In the genomic region with DNA sequence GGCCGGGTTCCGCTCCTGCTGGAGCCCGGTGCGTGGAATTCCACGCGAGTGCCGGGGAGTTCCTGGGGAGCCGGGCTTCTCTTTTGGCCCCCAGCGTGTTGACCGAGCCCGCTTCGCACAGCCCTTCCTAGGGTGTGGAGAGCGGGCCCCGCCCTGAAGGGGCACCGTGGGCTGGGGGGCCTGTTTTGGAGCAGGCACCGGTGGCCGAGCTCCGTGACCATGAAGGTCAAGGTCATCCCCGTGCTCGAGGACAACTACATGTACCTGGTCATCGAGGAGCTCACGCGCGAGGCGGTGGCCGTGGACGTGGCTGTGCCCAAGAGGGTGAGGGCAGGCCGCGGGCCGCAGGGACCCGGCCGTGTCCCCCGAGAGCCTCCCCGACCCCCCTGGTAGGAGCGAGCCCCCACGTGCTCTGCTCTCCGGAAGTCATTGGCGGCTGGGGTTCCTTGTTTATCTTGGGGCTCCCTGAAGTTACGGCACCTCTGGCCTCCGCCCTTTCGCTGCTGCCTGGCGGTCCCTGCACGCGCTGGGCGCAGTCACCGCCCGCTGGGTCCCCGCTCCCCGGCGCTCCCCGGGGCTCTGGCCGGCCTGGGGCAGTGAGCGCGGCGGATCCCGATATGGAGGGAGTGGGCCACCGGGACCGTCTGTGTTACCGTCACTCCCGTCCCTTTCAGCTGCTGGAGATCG, we compare ENCODE assay signal across 7 cellular contexts. TPM values are rescaled to one million over a fixed set of nuclear protein-coding genes. Genes with fewer than 3 reads are reported as not detected.
DNase-seq lines count a peak whose midpoint lies in the region; ATAC-seq, FAIRE-seq and TF ChIP-seq lines count a peak whose summit lies in the region.

No MANE protein-coding gene starts in this region.

- POLR2A ChIA-PET in K562 (lab: Yijun Ruan, JAX), result interaction anchor here (0.5 to 1.7 kb wide), 4 partner anchors 9 to 569 kb away, joined by 3 to 11 read pairs (median 3); a partner anchor contains a TSS

- H3K9ac ChIP-seq in Karpas-422 (ENCODE audit: low read length), result peak overlapping the region; percentile 94
- peak overlapping the region; percentile 90 to 100 for H3K9ac ChIP-seq in K562 (ENCODE audit: insufficient read depth in 1 of 2, low read depth in 2 of 2, low read length in 2 of 2)

- TF ChIP-seq EP300 in K562 (IDR thresholded peaks at IDR 0.05; ENCODE audit: low read length), result no peak

- ATAC-seq in K562, result peak; percentile 44
- no peak for ATAC-seq in lung (ENCODE audit: insufficient read depth, low FRiP score)

- FAIRE-seq in K562 (lab: Jason Lieb, UNC), result no peak

- no peaks in the 10 kb centered on the region for H3K9me3 ChIP-seq in Karpas-422 (ENCODE audit: low read length)
- no peaks in the 10 kb centered on the region for H3K9me3 ChIP-seq in K562 (replicated peaks; ENCODE audit: control insufficient read depth, insufficient read depth, low read depth, low read length)
- H3K9me3 ChIP-seq in lung (ENCODE audit: control insufficient read depth in 2 of 2, insufficient read depth in 1 of 2, low read length in 1 of 2), result no peaks in the 10 kb centered on the region

- H3K9me1 ChIP-seq in K562 (ENCODE audit: control insufficient read depth, insufficient read depth, low read length), result no peaks in the 10 kb centered on the region

- TF ChIP-seq POLR2A in K562 (conservative IDR thresholded peaks at IDR 0.05), result peak; percentile 80

- 0 out of 2 replicates have a peak, but pooled peaks cover 6% of the 10 kb centered on the region for H3K36me3 ChIP-seq in Karpas-422 (ENCODE audit: insufficient read depth, low read length)
- peaks cover 43% of the 10 kb centered on the region; the same call in 1 of the 3 replicates for H3K36me3 ChIP-seq in K562 (ENCODE audit: control insufficient read depth, insufficient read depth, low read length)
- peaks cover 0 to 13% of the 10 kb centered on the region in 2 donors for H3K36me3 ChIP-seq in lung (ENCODE audit: control insufficient read depth in 2 of 2, insufficient read depth in 2 of 2, low read length in 2 of 2)

- peaks cover 83% of the 10 kb centered on the region for H3K4me1 ChIP-seq in Karpas-422 (ENCODE audit: low read length)
- H3K4me1 ChIP-seq in K562 (replicated peaks in 1 of 2; ENCODE audit: control insufficient read depth in 2 of 2, insufficient read depth in 2 of 2, low read length in 2 of 2), result peaks cover 13 to 96% of the 10 kb centered on the region in 2 experiments
- peaks cover 0 to 8% of the 10 kb centered on the region in 2 donors for H3K4me1 ChIP-seq in lung (ENCODE audit: control insufficient read depth in 2 of 2, insufficient read depth in 2 of 2, low read length in 2 of 2)

- DNase-seq in GM13977 (ENCODE audit: low spot score) (peak; percentile 73), Karpas-422 (peak; percentile 91), K562 (ENCODE audit: extremely low read depth in 1 of 4, low spot score in 3 of 4) (peak; percentile 35 to 65 (median 44)), lung (ENCODE audit: low spot score) (no peak), NCI-H2196 treated with DMSO at 0.1 percent for 48 hours (lab: John Stamatoyannopoulos, UW; ENCODE audit: unreplicated experiment) (no peak), AG08395 (ENCODE audit: low spot score) (no peak)
- no peak for DNase-seq in NK-92 treated with Interleukin-12 subunit alpha and Interleukin-12 subunit beta, amount 100 ng/mL, for 24 hours (lab: John Stamatoyannopoulos, UW)

- H2AFZ ChIP-seq in Karpas-422 (ENCODE audit: low read length), result no peak overlapping the region
- H2AFZ ChIP-seq in K562 (ENCODE audit: low read depth, low read length), result peak overlapping the region; percentile 33; the same call in 1 of the 2 replicates

- no peaks in the 10 kb centered on the region for H3K9me2 ChIP-seq in Karpas-422 (replicated peaks; ENCODE audit: insufficient read depth, low read length)

- intact Hi-C loops in K562 (cut with micrococcal nuclease), result no loop called here

- BruUV-seq in K562 (replicated peaks; lab: Mats Ljungman, UMichigan), result TSS peak; percentile 62

- CTCF ChIA-PET in K562 (lab: Yijun Ruan, JAX; ENCODE audit: low intra/inter-chr PET ratio), result no interaction called here

- under 1% methylated on average over 49 of the region's 61 CpGs for WGBS in K562 (ENCODE audit: insufficient coverage, low coverage, missing lambda C conversion rate)
- WGBS in lung, 2 donors, result 1% methylated on average over 55 to 61 of the region's 61 CpGs

- H3K4me3 ChIP-seq in Karpas-422 (ENCODE audit: low read length) (peak overlapping the region; percentile 91), K562 (peak overlapping the region; percentile 80), lung (peak overlapping the region; percentile 40)

- no peak for TF ChIP-seq CTCF in GM13977 (IDR thresholded peaks at IDR 0.05; ENCODE audit: extremely low read depth, insufficient read depth, missing control alignments)
- no peak for TF ChIP-seq CTCF in K562 (IDR thresholded peaks at IDR 0.05 in 2 of 3, conservative IDR thresholded peaks at IDR 0.05 in 1 of 3; ENCODE audit: insufficient read depth in 2 of 3, low read depth in 1 of 3, low read length in 3 of 3)
- TF ChIP-seq CTCF in lung (IDR thresholded peaks at IDR 0.05; ENCODE audit: control extremely low read depth, extremely low read depth), result no peak

- TF ChIP-seq RAD21 in K562 (CRISPR knock-in tag; conservative IDR thresholded peaks at IDR 0.05 in 1 of 2, IDR thresholded peaks at IDR 0.05 in 1 of 2), result no peak

- H3K27me3 ChIP-seq in Karpas-422 (ENCODE audit: low read length), result no peaks in the 10 kb centered on the region
- H3K27me3 ChIP-seq in K562 (ENCODE audit: control insufficient read depth in 2 of 2, insufficient read depth in 2 of 2, low read length in 2 of 2), result no peaks in the 10 kb centered on the region
- no peaks in the 10 kb centered on the region for H3K27me3 ChIP-seq in lung (ENCODE audit: control insufficient read depth, insufficient read depth)

- no peaks in the 10 kb centered on the region; the same call in 1 of the 2 replicates for H4K20me1 ChIP-seq in Karpas-422 (ENCODE audit: insufficient read depth, low read depth, low read length)
- H4K20me1 ChIP-seq in K562 (replicated peaks; ENCODE audit: control insufficient read depth, insufficient read depth, low read length), result no peaks in the 10 kb centered on the region; the same call in 1 of the 2 replicates

- peak overlapping the region; percentile 97 for H3K27ac ChIP-seq in Karpas-422 (ENCODE audit: low read length)
- peak overlapping the region; percentile 98 for H3K27ac ChIP-seq in K562 (ENCODE audit: extremely low read depth, low read depth, low read length)
- peak overlapping the region; percentile 8 to 13 for H3K27ac ChIP-seq in lung (ENCODE audit: low read depth in 1 of 2, low read length in 1 of 2)

- H3K79me2 ChIP-seq in Karpas-422 (ENCODE audit: low read length) (peaks cover 26% of the 10 kb centered on the region), K562 (ENCODE audit: control insufficient read depth, insufficient read depth, low read length) (peaks cover 35% of the 10 kb centered on the region)

- in situ Hi-C loops in GM13977 (cut with MboI; ENCODE audit: low pct_unique_long_range_greater_than_20kb, low sequenced_read_pairs, unreplicated experiment) (no loop called here), K562 (cut with MboI) (no loop called here)

- H3K4me2 ChIP-seq in Karpas-422 (ENCODE audit: low read depth, low read length, poor library complexity, severe bottlenecking) (peak overlapping the region; percentile 93), K562 (ENCODE audit: insufficient read depth, low read length) (peak overlapping the region; percentile 97)

RNA-seq across cellular contexts. Expression of a gene that starts 0.5 kb away (rescaled TPM):
- 57.4 and 159 TPM in 2 replicates for total RNA-seq in Karpas-422 (2014; rRNA removed; shearing (Covaris generic); ENCODE audit: low replicate concordance)
- 38.5 and 167 TPM in 2 replicates for total RNA-seq in K562 (2011; cell fraction: chromatin; rRNA removed; ENCODE audit: low replicate concordance)
- 219 TPM in 2 replicates for total RNA-seq in K562 (2011; cell fraction: nucleolus; rRNA removed)
- 62.9 and 89.5 TPM in 2 replicates for total RNA-seq in K562 (2011; cell fraction: nucleoplasm; rRNA removed)
- 58.2 and 59.0 TPM in 2 replicates for total RNA-seq in K562 (2014; rRNA removed)
- total RNA-seq in K562 (2014; rRNA removed; fragmentation: Illumina TruSeq; extraction: Trizol), result 3.2 and 8.2 TPM in 2 replicates
- 20.7 and 22.1 TPM in 2 replicates for total RNA-seq in K562 (2015; rRNA removed; fragmentation: Illumina TruSeq; extraction: Trizol)
- total RNA-seq in K562 (2021), result 71.7 and 83.2 TPM in 2 replicates
- 27.0 and 41.6 TPM in 2 replicates for polyA plus RNA-seq in K562 (2011; rRNA removed)
- polyA plus RNA-seq in K562 (2011; cell fraction: cytosol; rRNA removed), result 47.2 and 104 TPM in 2 replicates
- 438 and 737 TPM in 2 replicates for polyA plus RNA-seq in K562 (2011; cell fraction: nucleus; rRNA removed)
- polyA plus RNA-seq in K562 (2012), result 30.6 and 41.2 TPM in 2 replicates
- 7.2 and 13.6 TPM in 2 replicates for polyA plus RNA-seq in K562 (2014; fragmentation: Illumina TruSeq; extraction: Trizol)
- under 1 TPM; 0.31 to 0.48 TPM for polyA plus RNA-seq in K562 (2014; fragmentation: Nextera tagmentation; extraction: Ambion mirVana)
- 69.8 and 83.4 TPM in 2 replicates for polyA plus RNA-seq in K562 (2014; rRNA removed)
- 1.2 and 3.7 TPM in 2 replicates for polyA minus RNA-seq in K562 (2011; rRNA and poly(A)+ RNA removed)
- polyA minus RNA-seq in K562 (2011; cell fraction: cytosol; rRNA and poly(A)+ RNA removed), result 12.6 and 13.3 TPM in 2 replicates
- polyA minus RNA-seq in K562 (2011; cell fraction: nucleus; rRNA and poly(A)+ RNA removed), result 37.4 and 41.3 TPM in 2 replicates
- total RNA-seq in lung, result 10 to 100 TPM in 1 of 2 donors, 1 to 10 TPM in 1; 4.1 to 26.7 TPM
- 10 to 100 TPM; 13.0 to 13.1 TPM for polyA plus RNA-seq in lung

RNA-seq across cellular contexts. Expression of a gene that starts 1.2 kb away (rescaled TPM):
- 29.4 and 110 TPM in 2 replicates for total RNA-seq in Karpas-422 (2014; rRNA removed; shearing (Covaris generic); ENCODE audit: low replicate concordance)
- total RNA-seq in K562 (2011; cell fraction: chromatin; rRNA removed; ENCODE audit: low replicate concordance), result 12.8 and 51.1 TPM in 2 replicates
- 36.0 and 37.1 TPM in 2 replicates for total RNA-seq in K562 (2011; cell fraction: nucleolus; rRNA removed)
- total RNA-seq in K562 (2011; cell fraction: nucleoplasm; rRNA removed), result 14.0 and 15.0 TPM in 2 replicates
- total RNA-seq in K562 (2014; rRNA removed), result 5.7 and 10.6 TPM in 2 replicates
- total RNA-seq in K562 (2014; rRNA removed; fragmentation: Illumina TruSeq; extraction: Trizol), result 0.57 and 0.76 TPM in 2 replicates
- total RNA-seq in K562 (2015; rRNA removed; fragmentation: Illumina TruSeq; extraction: Trizol), result 2.9 and 3.1 TPM in 2 replicates
- total RNA-seq in K562 (2021), result 13.4 and 14.4 TPM in 2 replicates
- polyA plus RNA-seq in K562 (2011; rRNA removed), result 3.0 and 5.9 TPM in 2 replicates
- 2.5 and 5.1 TPM in 2 replicates for polyA plus RNA-seq in K562 (2011; cell fraction: cytosol; rRNA removed)
- polyA plus RNA-seq in K562 (2011; cell fraction: nucleus; rRNA removed), result 66.9 and 107 TPM in 2 replicates
- polyA plus RNA-seq in K562 (2012), result 6.2 and 9.5 TPM in 2 replicates
- 2.6 and 2.8 TPM in 2 replicates for polyA plus RNA-seq in K562 (2014; fragmentation: Illumina TruSeq; extraction: Trizol)
- under 1 TPM; 0.24 to 0.29 TPM for polyA plus RNA-seq in K562 (2014; fragmentation: Nextera tagmentation; extraction: Ambion mirVana)
- 17.7 and 20.6 TPM in 2 replicates for polyA plus RNA-seq in K562 (2014; rRNA removed)
- 0.39 TPM in 2 replicates for polyA minus RNA-seq in K562 (2011; rRNA and poly(A)+ RNA removed)
- not detected in 2 replicates for polyA minus RNA-seq in K562 (2011; cell fraction: cytosol; rRNA and poly(A)+ RNA removed)
- 8.8 and 8.9 TPM in 2 replicates for polyA minus RNA-seq in K562 (2011; cell fraction: nucleus; rRNA and poly(A)+ RNA removed)
- total RNA-seq in lung, result 10 to 100 TPM; 35.7 to 71.6 TPM
- 10 to 100 TPM; 25.6 to 38.3 TPM for polyA plus RNA-seq in lung

RNA-seq across cellular contexts. Expression of a gene that starts 6.5 kb away (rescaled TPM):
- 19.8 and 53.3 TPM in 2 replicates for total RNA-seq in Karpas-422 (2014; rRNA removed; shearing (Covaris generic); ENCODE audit: low replicate concordance)
- total RNA-seq in K562 (2011; cell fraction: chromatin; rRNA removed; ENCODE audit: low replicate concordance), result 7.6 and 54.6 TPM in 2 replicates
- total RNA-seq in K562 (2011; cell fraction: nucleolus; rRNA removed), result 105 and 120 TPM in 2 replicates
- 30.9 and 33.4 TPM in 2 replicates for total RNA-seq in K562 (2011; cell fraction: nucleoplasm; rRNA removed)
- 170 and 221 TPM in 2 replicates for total RNA-seq in K562 (2014; rRNA removed)
- 2.3 and 4.3 TPM in 2 replicates for total RNA-seq in K562 (2014; rRNA removed; fragmentation: Illumina TruSeq; extraction: Trizol)
- total RNA-seq in K562 (2015; rRNA removed; fragmentation: Illumina TruSeq; extraction: Trizol), result 39.9 and 47.1 TPM in 2 replicates
- 217 and 240 TPM in 2 replicates for total RNA-seq in K562 (2021)
- polyA plus RNA-seq in K562 (2011; rRNA removed), result 19.1 and 26.3 TPM in 2 replicates
- 53.5 and 239 TPM in 2 replicates for polyA plus RNA-seq in K562 (2011; cell fraction: cytosol; rRNA removed)
- polyA plus RNA-seq in K562 (2011; cell fraction: nucleus; rRNA removed), result 99.3 and 186 TPM in 2 replicates
- polyA plus RNA-seq in K562 (2012), result 31.0 and 45.4 TPM in 2 replicates
- polyA plus RNA-seq in K562 (2014; fragmentation: Illumina TruSeq; extraction: Trizol), result 2.8 and 9.0 TPM in 2 replicates
- 1 to 10 TPM in 1 of 2 experiments, under 1 TPM in 1; 0.58 to 2.1 TPM for polyA plus RNA-seq in K562 (2014; fragmentation: Nextera tagmentation; extraction: Ambion mirVana)
- 158 and 161 TPM in 2 replicates for polyA plus RNA-seq in K562 (2014; rRNA removed)
- 0.42 and 0.48 TPM in 2 replicates for polyA minus RNA-seq in K562 (2011; rRNA and poly(A)+ RNA removed)
- polyA minus RNA-seq in K562 (2011; cell fraction: cytosol; rRNA and poly(A)+ RNA removed), result 17.5 and 22.8 TPM in 2 replicates
- 37.1 and 45.1 TPM in 2 replicates for polyA minus RNA-seq in K562 (2011; cell fraction: nucleus; rRNA and poly(A)+ RNA removed)
- 10 to 100 TPM in 1 of 2 donors, 1 to 10 TPM in 1; 9.2 to 65.7 TPM for total RNA-seq in lung
- 10 to 100 TPM; 35.5 to 56.3 TPM for polyA plus RNA-seq in lung

RNA-seq across cellular contexts. Expression of a gene that starts 12.5 kb away (rescaled TPM):
- 25.2 and 132 TPM in 2 replicates for total RNA-seq in Karpas-422 (2014; rRNA removed; shearing (Covaris generic); ENCODE audit: low replicate concordance)
- total RNA-seq in K562 (2011; cell fraction: chromatin; rRNA removed; ENCODE audit: low replicate concordance), result 7.3 and 31.7 TPM in 2 replicates
- total RNA-seq in K562 (2011; cell fraction: nucleolus; rRNA removed), result 28.0 and 30.0 TPM in 2 replicates
- total RNA-seq in K562 (2011; cell fraction: nucleoplasm; rRNA removed), result 19.2 and 20.2 TPM in 2 replicates
- total RNA-seq in K562 (2014; rRNA removed) (89.8 and 111 TPM in 2 replicates), K562 (2014; rRNA removed; fragmentation: Illumina TruSeq; extraction: Trizol) (1.0 and 2.0 TPM in 2 replicates), K562 (2015; rRNA removed; fragmentation: Illumina TruSeq; extraction: Trizol) (17.7 and 23.9 TPM in 2 replicates), K562 (2021) (73.5 and 79.2 TPM in 2 replicates), lung (10 to 100 TPM; 10.9 to 67.3 TPM)
- polyA plus RNA-seq in K562 (2011; rRNA removed) (15.4 and 33.4 TPM in 2 replicates), K562 (2014; fragmentation: Illumina TruSeq; extraction: Trizol) (3.0 and 8.7 TPM in 2 replicates), K562 (2014; fragmentation: Nextera tagmentation; extraction: Ambion mirVana) (1 to 10 TPM in 1 of 2 experiments, under 1 TPM in 1; 0.20 to 1.2 TPM), K562 (2014; rRNA removed) (73.3 and 90.1 TPM in 2 replicates), lung (10 to 100 TPM; 30.3 to 52.7 TPM)
- 34.9 and 189 TPM in 2 replicates for polyA plus RNA-seq in K562 (2011; cell fraction: cytosol; rRNA removed)
- 44.8 and 72.6 TPM in 2 replicates for polyA plus RNA-seq in K562 (2011; cell fraction: nucleus; rRNA removed)
- 21.7 and 27.0 TPM in 2 replicates for polyA plus RNA-seq in K562 (2012)
- 1.9 and 2.5 TPM in 2 replicates for polyA minus RNA-seq in K562 (2011; rRNA and poly(A)+ RNA removed)
- polyA minus RNA-seq in K562 (2011; cell fraction: cytosol; rRNA and poly(A)+ RNA removed), result 13.1 and 17.0 TPM in 2 replicates
- polyA minus RNA-seq in K562 (2011; cell fraction: nucleus; rRNA and poly(A)+ RNA removed), result 14.6 and 14.7 TPM in 2 replicates

RNA-seq across cellular contexts. Expression of a gene that starts 13.4 kb away (rescaled TPM):
- 32.1 and 77.4 TPM in 2 replicates for total RNA-seq in Karpas-422 (2014; rRNA removed; shearing (Covaris generic); ENCODE audit: low replicate concordance)
- total RNA-seq in K562 (2011; cell fraction: chromatin; rRNA removed; ENCODE audit: low replicate concordance), result 110 and 324 TPM in 2 replicates
- total RNA-seq in K562 (2011; cell fraction: nucleolus; rRNA removed), result 238 and 279 TPM in 2 replicates
- 145 and 170 TPM in 2 replicates for total RNA-seq in K562 (2011; cell fraction: nucleoplasm; rRNA removed)
- total RNA-seq in K562 (2014; rRNA removed), result 35.6 and 48.2 TPM in 2 replicates
- total RNA-seq in K562 (2014; rRNA removed; fragmentation: Illumina TruSeq; extraction: Trizol), result 7.3 and 7.9 TPM in 2 replicates
- 18.6 and 20.5 TPM in 2 replicates for total RNA-seq in K562 (2015; rRNA removed; fragmentation: Illumina TruSeq; extraction: Trizol)
- total RNA-seq in K562 (2021), result 30.7 and 30.9 TPM in 2 replicates
- 18.5 and 30.5 TPM in 2 replicates for polyA plus RNA-seq in K562 (2011; rRNA removed)
- 24.1 and 25.8 TPM in 2 replicates for polyA plus RNA-seq in K562 (2011; cell fraction: cytosol; rRNA removed)
- polyA plus RNA-seq in K562 (2011; cell fraction: nucleus; rRNA removed), result 101 and 104 TPM in 2 replicates
- polyA plus RNA-seq in K562 (2012), result 22.4 and 34.2 TPM in 2 replicates
- polyA plus RNA-seq in K562 (2014; fragmentation: Illumina TruSeq; extraction: Trizol), result 17.1 and 18.7 TPM in 2 replicates
- polyA plus RNA-seq in K562 (2014; fragmentation: Nextera tagmentation; extraction: Ambion mirVana), result 1 to 10 TPM; 2.2 to 2.4 TPM
- polyA plus RNA-seq in K562 (2014; rRNA removed), result 31.0 and 38.2 TPM in 2 replicates
- 13.5 and 15.4 TPM in 2 replicates for polyA minus RNA-seq in K562 (2011; rRNA and poly(A)+ RNA removed)
- polyA minus RNA-seq in K562 (2011; cell fraction: cytosol; rRNA and poly(A)+ RNA removed), result 9.9 and 14.8 TPM in 2 replicates
- 52.0 and 78.0 TPM in 2 replicates for polyA minus RNA-seq in K562 (2011; cell fraction: nucleus; rRNA and poly(A)+ RNA removed)
- total RNA-seq in lung, result 10 to 100 TPM; 31.2 to 40.6 TPM
- 10 to 100 TPM; 21.0 to 30.2 TPM for polyA plus RNA-seq in lung

Comparison
In these comparisons a context has a peak if more than half of its experiments do, and no peak if none do; other contexts are left out.
1. DNase-seq: peak in GM13977 (single experiment), Karpas-422 (single experiment) and K562 (4 of 4); none in lung (single experiment), NCI-H2196 treated with DMSO at 0.1 percent for 48 hours (single experiment), NK-92 treated with Interleukin-12 subunit alpha and Interleukin-12 subunit beta, amount 100 ng/mL, for 24 hours (single experiment) and AG08395 (single experiment).
2. H3K27ac ChIP-seq: peak in every context shown above with its lines; median percentile 98 in K562; 97 in Karpas-422; 10 in lung.
3. H3K4me3 ChIP-seq: peak in every context shown above with its lines; median percentile 91 in Karpas-422; 80 in K562; 40 in lung.